Comparison of ENCODE assay signal across 1 cellular context in genomic region chr9:69519470-69520240, GRCh38.
A peak's percentile ranks its signal among the peaks of the same experiment; 100 is the strongest.
TF ChIP-seq lines count a peak whose summit lies in the region.

No MANE protein-coding gene starts in this region.

TF ChIP-seq in HepG2, 621 proteins besides CTCF, POLR2A, EP300 and RAD21 (continued from another document and continues in another):
- TF ChIP-seq ZC3H13 (CRISPR knock-in tag; IDR thresholded peaks at IDR 0.05) (no peak), CEBPB (IDR thresholded peaks at IDR 0.05; ENCODE audit: borderline replicate concordance, low read depth, low read length) (peak; percentile 86), SALL1 (CRISPR knock-in tag; IDR thresholded peaks at IDR 0.05) (peak; percentile 47; the same call in 1 of the 2 replicates), ZNF431 (CRISPR knock-in tag; IDR thresholded peaks at IDR 0.05; ENCODE audit: borderline replicate concordance, low read depth) (no peak), ZNF615 (CRISPR knock-in tag; IDR thresholded peaks at IDR 0.05; ENCODE audit: borderline replicate concordance) (no peak), MAFF (IDR thresholded peaks at IDR 0.05; ENCODE audit: low read depth, low read length) (no peak), LRRFIP1 (CRISPR knock-in tag; conservative IDR thresholded peaks at IDR 0.05) (no peak), ARID5B (CRISPR knock-in tag; IDR thresholded peaks at IDR 0.05) (peak; percentile 92), RAD51 (IDR thresholded peaks at IDR 0.05; ENCODE audit: borderline replicate concordance) (no peak), ZNF207 (IDR thresholded peaks at IDR 0.05; ENCODE audit: borderline replicate concordance) (no peak), RFX1 (IDR thresholded peaks at IDR 0.05) (no peak), ZNF746 (CRISPR knock-in tag; IDR thresholded peaks at IDR 0.05) (no peak), MED1 (CRISPR knock-in tag; IDR thresholded peaks at IDR 0.05) (peak; percentile 46; the same call in 1 of the 2 replicates), STAT5B (CRISPR knock-in tag; IDR thresholded peaks at IDR 0.05) (no peak), HMGXB4 (CRISPR knock-in tag; IDR thresholded peaks at IDR 0.05; ENCODE audit: borderline replicate concordance in 1 of 2, low read depth in 1 of 2) (no peak), MTA1 (CRISPR knock-in tag; IDR thresholded peaks at IDR 0.05; ENCODE audit: borderline replicate concordance) (no peak; the same call in 1 of the 2 replicates), ZNF354B (CRISPR knock-in tag; IDR thresholded peaks at IDR 0.05) (no peak), CHD4 (IDR thresholded peaks at IDR 0.05; ENCODE audit: borderline replicate concordance, low read length) (no peak), TFAP4 (IDR thresholded peaks at IDR 0.05; ENCODE audit: borderline replicate concordance, low read depth) (no peak), ZFP91 (CRISPR knock-in tag; IDR thresholded peaks at IDR 0.05; ENCODE audit: borderline replicate concordance) (no peak), FOXP1 (IDR thresholded peaks at IDR 0.05) (no peak), FOXP1 (CRISPR knock-in tag; IDR thresholded peaks at IDR 0.05) (peak; percentile 89), ZNF549 (CRISPR knock-in tag; IDR thresholded peaks at IDR 0.05) (no peak), XBP1 (CRISPR knock-in tag; IDR thresholded peaks at IDR 0.05) (no peak), MIXL1 (CRISPR knock-in tag; IDR thresholded peaks at IDR 0.05) (peak; percentile 50; the same call in 1 of the 2 replicates), ZNF772 (CRISPR knock-in tag; IDR thresholded peaks at IDR 0.05) (no peak), TIGD3 (CRISPR knock-in tag; IDR thresholded peaks at IDR 0.05; ENCODE audit: borderline replicate concordance) (no peak), ZUFSP (CRISPR knock-in tag; IDR thresholded peaks at IDR 0.05; ENCODE audit: borderline replicate concordance) (no peak), CBX5 (CRISPR knock-in tag; IDR thresholded peaks at IDR 0.05; ENCODE audit: borderline replicate concordance) (no peak), SMYD3 (CRISPR knock-in tag; IDR thresholded peaks at IDR 0.05) (no peak), SAP130 (CRISPR knock-in tag; IDR thresholded peaks at IDR 0.05; ENCODE audit: low read depth) (0 out of 2 replicates have a peak, but pooled peaks have one; percentile 50), FOXJ3 (CRISPR knock-in tag; IDR thresholded peaks at IDR 0.05; ENCODE audit: borderline replicate concordance) (peak; percentile 77; the same call in 1 of the 2 replicates), ZMYM4 (CRISPR knock-in tag; IDR thresholded peaks at IDR 0.05) (0 out of 2 replicates have a peak, but pooled peaks have one; percentile 21), ZNF362 (CRISPR knock-in tag; IDR thresholded peaks at IDR 0.05; ENCODE audit: borderline replicate concordance) (peak; percentile 29; the same call in 1 of the 2 replicates), CBX2 (IDR thresholded peaks at IDR 0.05; ENCODE audit: low read depth, low read length) (no peak), CBX2 (CRISPR knock-in tag; IDR thresholded peaks at IDR 0.05; ENCODE audit: low read depth) (no peak), CERS6 (CRISPR knock-in tag; IDR thresholded peaks at IDR 0.05) (no peak), SETDB1 (CRISPR knock-in tag; IDR thresholded peaks at IDR 0.05; ENCODE audit: borderline replicate concordance) (no peak), ZNF878 (CRISPR knock-in tag; IDR thresholded peaks at IDR 0.05) (0 out of 2 replicates have a peak, but pooled peaks have one; percentile 13), SCMH1 (CRISPR knock-in tag; IDR thresholded peaks at IDR 0.05; ENCODE audit: borderline replicate concordance) (no peak), ZBTB42 (CRISPR knock-in tag; IDR thresholded peaks at IDR 0.05) (no peak), ZNF12 (CRISPR knock-in tag; IDR thresholded peaks at IDR 0.05) (peak; percentile 76; the same call in 1 of the 2 replicates), PHF21A (CRISPR knock-in tag; IDR thresholded peaks at IDR 0.05) (peak; percentile 32; the same call in 1 of the 2 replicates), ZNF30 (CRISPR knock-in tag; IDR thresholded peaks at IDR 0.05) (no peak), RNF2 (conservative IDR thresholded peaks at IDR 0.05; ENCODE audit: low read depth) (no peak), NCOA5 (CRISPR knock-in tag; IDR thresholded peaks at IDR 0.05) (no peak), ZNF264 (CRISPR knock-in tag; IDR thresholded peaks at IDR 0.05) (no peak), SIX4 (CRISPR knock-in tag; IDR thresholded peaks at IDR 0.05) (peak; percentile 57; the same call in 1 of the 2 replicates), SP5 (CRISPR knock-in tag; IDR thresholded peaks at IDR 0.05; ENCODE audit: borderline replicate concordance, low read depth) (0 out of 2 replicates have a peak, but pooled peaks have one; percentile 23)
